9 cellular contexts compared by ENCODE assay signal in the genomic region with DNA sequence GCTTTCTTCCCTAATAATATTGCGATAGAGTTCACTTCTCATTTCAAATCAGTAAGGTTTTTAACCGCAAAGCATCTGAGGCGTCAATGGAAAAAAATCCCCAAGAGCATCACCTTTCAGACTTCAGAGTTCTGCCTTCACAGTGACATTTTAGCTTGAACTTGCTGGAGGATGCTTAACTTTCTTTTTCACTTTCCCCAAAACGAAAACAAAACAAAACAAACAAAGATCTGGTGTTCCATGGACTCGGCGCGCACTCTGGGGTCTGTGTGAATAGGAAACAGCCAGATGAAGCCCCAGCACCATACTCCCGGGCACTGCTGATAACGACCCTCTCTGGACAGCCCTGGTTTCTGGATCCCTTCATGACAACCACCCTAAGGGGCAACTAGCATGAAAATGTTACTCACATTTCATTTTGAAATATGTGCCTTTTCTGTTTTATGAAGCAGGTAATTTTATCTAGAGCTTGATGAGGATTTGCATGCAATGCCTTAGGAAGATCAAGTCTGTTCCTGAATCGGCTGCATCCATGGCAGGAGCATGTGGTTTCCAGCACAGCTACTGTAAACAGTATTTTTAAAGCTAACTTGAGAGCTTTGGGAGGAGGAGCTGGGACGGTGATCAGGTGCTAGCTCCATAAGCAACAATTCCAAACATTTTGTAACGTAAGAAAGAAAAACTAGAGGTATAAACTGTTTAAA. TPM values are rescaled to one million over a fixed set of nuclear protein-coding genes. Genes with fewer than 3 reads are reported as not detected.
DNase-seq lines count a peak whose midpoint lies in the region; ATAC-seq, FAIRE-seq and TF ChIP-seq lines count a peak whose summit lies in the region.
"Had no signal": no experiment of that assay in that cellular context is flagged by ENCODE, and none has a peak within 500 bp of the region (broad histone marks: within the 10 kb centered on the region; RNA-seq: fewer than 3 reads in every experiment).

No MANE protein-coding gene starts in this region.

- H4K20me1 ChIP-seq in HepG2 (ENCODE audit: insufficient read depth, low read length): no peaks in the 10 kb centered on the region

- H3K27me3 ChIP-seq in CD4-positive, CD25-positive, alpha-beta regulatory T cell (ENCODE audit: control insufficient read depth, insufficient read depth, low read length): no peaks in the 10 kb centered on the region
- H3K27me3 ChIP-seq in lower lobe of right lung (ENCODE audit: low read depth) (no peaks in the 10 kb centered on the region), HepG2 (ENCODE audit: control insufficient read depth in 1 of 2, insufficient read depth in 2 of 2, low read length in 2 of 2) (peaks cover 4 to 85% of the 10 kb centered on the region in 2 experiments; a peak in 4 of 5 replicates)

- peak overlapping the region; percentile 83 for H3K27ac ChIP-seq in CD4-positive, CD25-positive, alpha-beta regulatory T cell (ENCODE audit: insufficient read depth, low read length, poor library complexity, severe bottlenecking)
- peak overlapping the region; percentile 22 for H3K27ac ChIP-seq in lower lobe of right lung
- H3K27ac ChIP-seq in HepG2 (ENCODE audit: extremely low read length, insufficient read depth, low read length): no peak overlapping the region

- H3K27me3 Mint-ChIP-seq in CD4-positive, CD25-positive, alpha-beta regulatory T cell: no peaks in the 10 kb centered on the region
- no peaks in the 10 kb centered on the region for H3K27me3 Mint-ChIP-seq in activated B cell treated with CpG ODN at 0.5 μM for 24 hours

- no peak overlapping the region for H2AFZ ChIP-seq in HepG2 (ENCODE audit: low read length)

- peaks cover 17 to 39% (median 20%) of the 10 kb centered on the region in 4 donors for H3K4me1 Mint-ChIP-seq in CD4-positive, CD25-positive, alpha-beta regulatory T cell
- peaks cover 23% of the 10 kb centered on the region for H3K4me1 Mint-ChIP-seq in activated B cell treated with CpG ODN at 0.5 μM for 24 hours

- H3K36me3 Mint-ChIP-seq in CD4-positive, CD25-positive, alpha-beta regulatory T cell: peaks cover 4% of the 10 kb centered on the region
- H3K36me3 Mint-ChIP-seq in activated B cell treated with CpG ODN at 0.5 μM for 24 hours (ENCODE audit: low read depth): no peaks in the 10 kb centered on the region

- POLR2A ChIA-PET in activated B cell treated with CpG ODN at 0.5 μM for 24 hours (lab: Charles Lee) (interaction anchor here (1.0 to 2.4 kb wide), 2 partner anchors 46 to 71 kb away, joined by 3 to 12 read pairs; no protein-coding TSS in a partner anchor), HepG2 (lab: Yijun Ruan, JAX) (no interaction called here)

- FAIRE-seq in GM19239 (lab: Jason Lieb, UNC): peak; percentile 87
- no peak for FAIRE-seq in HepG2 (lab: Jason Lieb, UNC)

- no peak overlapping the region for H3K9ac ChIP-seq in HepG2 (ENCODE audit: insufficient read depth, low read depth, low read length)

- CTCF ChIA-PET in activated B cell treated with CpG ODN at 0.5 μM for 24 hours (lab: Charles Lee) (no interaction called here), HepG2 (lab: Yijun Ruan, JAX; ENCODE audit: low intra/inter-chr PET ratio, low total read pairs) (no interaction called here)

- ATAC-seq in CD4-positive, CD25-positive, alpha-beta regulatory T cell (ENCODE audit: low read depth in 2 of 2): no peak
- ATAC-seq in activated B cell treated with CpG ODN at 0.5 μM for 24 hours (ENCODE audit: low read depth) (no peak), lower lobe of right lung (peak; percentile 23 to 50), HepG2 (no peak), GM21529 (IDR thresholded peaks at IDR 0.05; ENCODE audit: unreplicated experiment) (no peak)

- no peak for TF ChIP-seq RAD21 in HepG2 (CRISPR knock-in tag; IDR thresholded peaks at IDR 0.05)

- H3K9me3 ChIP-seq in CD4-positive, CD25-positive, alpha-beta regulatory T cell (ENCODE audit: control insufficient read depth in 2 of 2, low read length in 2 of 2): no peaks in the 10 kb centered on the region
- H3K9me3 ChIP-seq in lower lobe of right lung: no peaks in the 10 kb centered on the region
- H3K9me3 ChIP-seq in HepG2 (ENCODE audit: low read length): no peaks in the 10 kb centered on the region

- TF ChIP-seq CTCF in activated B cell treated with CpG ODN at 0.5 μM for 24 hours (IDR thresholded peaks at IDR 0.05) (no peak), lower lobe of right lung (IDR thresholded peaks at IDR 0.05) (no peak), HepG2 (CRISPR knock-in tag; IDR thresholded peaks at IDR 0.05) (no peak)

- no peak for TF ChIP-seq POLR2A in HepG2 (IDR thresholded peaks at IDR 0.05; ENCODE audit: insufficient read depth in 1 of 2, low read depth in 2 of 2, low read length in 2 of 2)

- H3K9me3 Mint-ChIP-seq in CD4-positive, CD25-positive, alpha-beta regulatory T cell: no peaks in the 10 kb centered on the region
- H3K9me3 Mint-ChIP-seq in activated B cell treated with CpG ODN at 0.5 μM for 24 hours: no peaks in the 10 kb centered on the region
- H3K9me3 Mint-ChIP-seq: nephron had no signal

- no peak for TF ChIP-seq EP300 in HepG2 (IDR thresholded peaks at IDR 0.05; ENCODE audit: low read depth in 2 of 2, low read length in 2 of 2)
- no peak for TF ChIP-seq EP300 in HepG2 (CRISPR knock-in tag; IDR thresholded peaks at IDR 0.05; ENCODE audit: borderline replicate concordance)

- H3K4me3 Mint-ChIP-seq in CD4-positive, CD25-positive, alpha-beta regulatory T cell: peak overlapping the region; percentile 84 to 92 (median 88)
- peak overlapping the region; percentile 78 for H3K4me3 Mint-ChIP-seq in activated B cell treated with CpG ODN at 0.5 μM for 24 hours

- no peaks in the 10 kb centered on the region for H3K79me2 ChIP-seq in HepG2 (ENCODE audit: insufficient read depth, low read length)

- in situ Hi-C loops in HepG2 (cut with HindIII; ENCODE audit: extremely low pct_ligation_motif_present, low pct_unique_long_range_greater_than_20kb) (no loop called here), KBM-7 (cut with MboI; ENCODE audit: low pct_unique_long_range_greater_than_20kb, low sequenced_read_pairs) (no loop called here)

- peak in 2 of 3 donors; percentile 38 to 72 for DNase-seq in CD4-positive, CD25-positive, alpha-beta regulatory T cell
- DNase-seq in GM19239 (ENCODE audit: insufficient read length, low spot score) (peak; percentile 30), activated B cell treated with CpG ODN at 0.5 μM for 24 hours (no peak), lower lobe of right lung (no peak), HepG2 (ENCODE audit: low spot score) (no peak), SKM-1 (lab: John Stamatoyannopoulos, UW; ENCODE audit: unreplicated experiment) (no peak), KBM-7 (no peak)

- peak overlapping the region; percentile 87 for H3K4me3 ChIP-seq in CD4-positive, CD25-positive, alpha-beta regulatory T cell (ENCODE audit: low read depth, low read length)
- H3K4me3 ChIP-seq in lower lobe of right lung (peak overlapping the region; percentile 27), HepG2 (replicated peaks in 1 of 3; ENCODE audit: insufficient read depth in 1 of 3, low read depth in 2 of 3, low read length in 3 of 3) (no peak overlapping the region)

- H3K36me3 ChIP-seq in CD4-positive, CD25-positive, alpha-beta regulatory T cell (ENCODE audit: control insufficient read depth, insufficient read depth, low read length): no peaks in the 10 kb centered on the region
- peaks cover 32% of the 10 kb centered on the region for H3K36me3 ChIP-seq in lower lobe of right lung
- no peaks in the 10 kb centered on the region for H3K36me3 ChIP-seq in HepG2 (replicated peaks in 1 of 2; ENCODE audit: control insufficient read depth in 1 of 2, insufficient read depth in 2 of 2, low read length in 2 of 2)

- BruUV-seq in HepG2 (replicated peaks; lab: Mats Ljungman, UMichigan): no TSS peak

- no peak overlapping the region for H3K4me2 ChIP-seq in HepG2 (ENCODE audit: low read depth, low read length)

- H3K27ac Mint-ChIP-seq in CD4-positive, CD25-positive, alpha-beta regulatory T cell: peak overlapping the region; percentile 88 to 95 (median 90)
- H3K27ac Mint-ChIP-seq in activated B cell treated with CpG ODN at 0.5 μM for 24 hours: peak overlapping the region; percentile 79
- H3K27ac Mint-ChIP-seq: nephron had no signal

- WGBS in HepG2 (ENCODE audit: low lambda C conversion rate): 32% methylated on average over 12 of the region's 12 CpGs

- intact Hi-C loops in activated B cell treated with CpG ODN at 0.5 μM for 24 hours (cut with micrococcal nuclease) (loop anchor here (1.0 to 2.0 kb wide), 5 partner anchors 29 to 209 kb away; partner anchors contain the start of gene RPS6KA2), lower lobe of right lung (cut with DNase I) (no loop called here), HepG2 (cut with micrococcal nuclease; ENCODE audit: unreplicated experiment) (no loop called here)

- H3K4me1 ChIP-seq in CD4-positive, CD25-positive, alpha-beta regulatory T cell (ENCODE audit: control insufficient read depth, insufficient read depth, low read length, poor library complexity, severe bottlenecking): peaks cover 35% of the 10 kb centered on the region
- H3K4me1 ChIP-seq in lower lobe of right lung (peaks cover 37% of the 10 kb centered on the region), HepG2 (ENCODE audit: insufficient read depth, low read length) (no peaks in the 10 kb centered on the region)

RNA-seq across cellular contexts. Expression of gene RAMACL, which starts 44.5 kb away (rescaled TPM):
- 0.52 TPM for total RNA-seq in CD4-positive, CD25-positive, alpha-beta regulatory T cell
- polyA plus RNA-seq in CD4-positive, CD25-positive, alpha-beta regulatory T cell: under 1 TPM; 0.16 to 0.35 (median 0.30) TPM
- total RNA-seq in activated B cell treated with CpG ODN at 0.5 μM for 24 hours: 1.8 and 2.3 TPM in 2 replicates
- 6.6 TPM for total RNA-seq in lower lobe of right lung
- total RNA-seq in HepG2 (2016; rRNA removed; fragmentation: Illumina TruSeq; extraction: Trizol): 0.09 TPM in 1 of 2 replicates, not detected in the other
- total RNA-seq in HepG2 (2016; cell fraction: cytosol; rRNA removed; fragmentation: Illumina TruSeq; extraction: Trizol; ENCODE audit: low read depth): not detected in 2 replicates
- 0.09 and 0.15 TPM in 2 replicates for total RNA-seq in HepG2 (2016; cell fraction: insoluble cytoplasmic fraction; rRNA removed; fragmentation: Illumina TruSeq; extraction: Trizol)
- total RNA-seq in HepG2 (2016; cell fraction: membrane; rRNA removed; fragmentation: Illumina TruSeq; extraction: Trizol): not detected in 2 replicates
- total RNA-seq in HepG2 (2016; cell fraction: nucleus; rRNA removed; fragmentation: Illumina TruSeq; extraction: Trizol): not detected in 2 replicates
- polyA plus RNA-seq in HepG2 (2011; rRNA removed): 0.14 and 0.29 TPM in 2 replicates
- 0.03 and 0.18 TPM in 2 replicates for polyA plus RNA-seq in HepG2 (2011; cell fraction: cytosol; rRNA removed)
- polyA plus RNA-seq in HepG2 (2011; cell fraction: nucleus; rRNA removed): 0.09 TPM in 1 of 2 replicates, not detected in the other
- polyA plus RNA-seq in HepG2 (2012): 0.19 and 0.84 TPM in 2 replicates
- not detected in 2 replicates for polyA plus RNA-seq in HepG2 (2016; cell fraction: cytosol; fragmentation: Illumina TruSeq; extraction: Trizol; ENCODE audit: low read depth)
- 0.15 and 0.32 TPM in 2 replicates for polyA plus RNA-seq in HepG2 (2016; cell fraction: insoluble cytoplasmic fraction; fragmentation: Illumina TruSeq; extraction: Trizol; ENCODE audit: low read depth)
- polyA plus RNA-seq in HepG2 (2016; cell fraction: membrane; fragmentation: Illumina TruSeq; extraction: Trizol; ENCODE audit: low read depth): not detected in 2 replicates
- not detected in 2 replicates for polyA plus RNA-seq in HepG2 (2016; cell fraction: nucleus; fragmentation: Illumina TruSeq; extraction: Trizol; ENCODE audit: insufficient read depth, low read depth)
- 0.16 and 0.40 TPM in 2 replicates for polyA minus RNA-seq in HepG2 (2011; rRNA and poly(A)+ RNA removed; ENCODE audit: low replicate concordance)
- polyA minus RNA-seq in HepG2 (2011; cell fraction: cytosol; rRNA and poly(A)+ RNA removed): 0.26 TPM in 1 of 2 replicates, not detected in the other
- polyA minus RNA-seq in HepG2 (2011; cell fraction: nucleus; rRNA and poly(A)+ RNA removed): 1.0 and 1.2 TPM in 2 replicates

Comparison
In these comparisons a context has a peak if more than half of its experiments do, and no peak if none do; other contexts are left out.
1. ATAC-seq: peak in lower lobe of right lung (2 of 2); none in CD4-positive, CD25-positive, alpha-beta regulatory T cell (0 of 2), activated B cell treated with CpG ODN at 0.5 μM for 24 hours (single experiment), HepG2 (single experiment) and GM21529 (single experiment).
2. DNase-seq: peak in CD4-positive, CD25-positive, alpha-beta regulatory T cell (2 of 3) and GM19239 (single experiment); none in activated B cell treated with CpG ODN at 0.5 μM for 24 hours (single experiment), lower lobe of right lung (single experiment), HepG2 (single experiment), SKM-1 (single experiment) and KBM-7 (single experiment).
3. H3K4me3 ChIP-seq: peak in CD4-positive, CD25-positive, alpha-beta regulatory T cell (single experiment) and lower lobe of right lung (single experiment); none in HepG2 (0 of 3).